In genomic region chr4:70704333-70705145, GRCh38 we compare ENCODE assay signal across 8 cellular contexts. TPM values are rescaled to one million over a fixed set of nuclear protein-coding genes. Genes with fewer than 3 reads are reported as not detected.
A peak's percentile ranks its signal among the peaks of the same experiment; 100 is the strongest.
DNase-seq lines count a peak whose midpoint lies in the region; ATAC-seq, FAIRE-seq and TF ChIP-seq lines count a peak whose summit lies in the region.

No MANE protein-coding gene starts in this region.

- POLR2A ChIA-PET in HepG2 (lab: Yijun Ruan, JAX): interaction anchor here (0.9 to 6.4 kb wide), 6 partner anchors 9 to 198 kb away, joined by 3 to 75 read pairs (median 4); partner anchors contain the start of genes MOB1B and UTP3

- H2AFZ ChIP-seq in HepG2 (ENCODE audit: low read length): peak overlapping the region; percentile 85

- no peaks in the 10 kb centered on the region for H3K9me3 ChIP-seq in HepG2 (ENCODE audit: low read length)

- intact Hi-C loops in HepG2 (cut with micrococcal nuclease; ENCODE audit: unreplicated experiment): loop anchor here (1.0 to 10.0 kb wide), 4 partner anchors 16 to 290 kb away; partner anchors contain the start of genes DCK, GRSF1 and UTP3

- TF ChIP-seq POLR2A in HepG2 (IDR thresholded peaks at IDR 0.05; ENCODE audit: insufficient read depth in 1 of 2, low read depth in 2 of 2, low read length in 2 of 2): peak; percentile 56 to 75; a peak in 3 of 4 replicates

- no peaks in the 10 kb centered on the region for H3K36me3 ChIP-seq in HepG2 (replicated peaks in 1 of 2; ENCODE audit: control insufficient read depth in 1 of 2, insufficient read depth in 2 of 2, low read length in 2 of 2)

- H3K27me3 ChIP-seq in HepG2 (ENCODE audit: control insufficient read depth in 1 of 2, insufficient read depth in 2 of 2, low read length in 2 of 2): no peaks in the 10 kb centered on the region; a peak in 1 of 5 replicates

- peak; percentile 12; the same call in 1 of the 2 replicates for TF ChIP-seq RAD21 in HepG2 (CRISPR knock-in tag; IDR thresholded peaks at IDR 0.05)

- H3K79me2 ChIP-seq in HepG2 (ENCODE audit: insufficient read depth, low read length): peaks cover 23% of the 10 kb centered on the region

- TF ChIP-seq EP300 in HepG2 (IDR thresholded peaks at IDR 0.05; ENCODE audit: low read depth in 2 of 2, low read length in 2 of 2): no peak
- no peak for TF ChIP-seq EP300 in HepG2 (CRISPR knock-in tag; IDR thresholded peaks at IDR 0.05; ENCODE audit: borderline replicate concordance)

- no TSS peak for BruUV-seq in HepG2 (replicated peaks; lab: Mats Ljungman, UMichigan)

- TF ChIP-seq CTCF in HepG2 (CRISPR knock-in tag; IDR thresholded peaks at IDR 0.05): peak; percentile 85

- 0% methylated on average over 14 of the region's 86 CpGs for WGBS in HepG2 (ENCODE audit: low lambda C conversion rate)

- no peak for FAIRE-seq in HepG2 (lab: Jason Lieb, UNC)

- H4K20me1 ChIP-seq in HepG2 (ENCODE audit: insufficient read depth, low read length): no peaks in the 10 kb centered on the region

- CTCF ChIA-PET in HepG2 (lab: Yijun Ruan, JAX; ENCODE audit: low intra/inter-chr PET ratio, low total read pairs): interaction anchor here (0.7 to 1.0 kb wide), 2 partner anchors 17 to 53 kb away, joined by 3 read pairs; no protein-coding TSS in a partner anchor

- in situ Hi-C loops in HepG2 (cut with HindIII; ENCODE audit: extremely low pct_ligation_motif_present, low pct_unique_long_range_greater_than_20kb): no loop called here

- peak overlapping the region; percentile 87 for H3K4me2 ChIP-seq in HepG2 (ENCODE audit: low read depth, low read length)

- DNase-seq in Ammon's horn (ENCODE audit: low spot score): peak; percentile 87
- DNase-seq in NCI-H446 treated with DMSO at 0.1 percent for 48 hours (lab: John Stamatoyannopoulos, UW): peak; percentile 62
- peak; percentile 48 for DNase-seq in activated CD4-positive, alpha-beta T cell treated with anti-CD3 and anti-CD28 coated beads, Interleukin-2, amount 50 U/mL, for 1 hour
- peak; percentile 88 for DNase-seq in dermis blood vessel endothelial cell
- peak; percentile 67 for DNase-seq in HepG2 (ENCODE audit: low spot score)
- peak; percentile 32 to 48 for DNase-seq in stimulated activated CD4-positive, alpha-beta T cell treated with anti-CD3 and anti-CD28 coated beads, Interleukin-4, amount 100 ng/mL, for 48 hours (ENCODE audit: low read depth in 2 of 2)

- H3K27ac ChIP-seq in HepG2 (ENCODE audit: extremely low read length, insufficient read depth, low read length): peak overlapping the region; percentile 91

- H3K4me1 ChIP-seq in HepG2 (ENCODE audit: insufficient read depth, low read length): peaks cover 42% of the 10 kb centered on the region

- H3K9ac ChIP-seq in HepG2 (ENCODE audit: insufficient read depth, low read depth, low read length): peak overlapping the region; percentile 84

- peak overlapping the region; percentile 72 to 88 (median 80) for H3K4me3 ChIP-seq in HepG2 (replicated peaks in 1 of 3; ENCODE audit: insufficient read depth in 1 of 3, low read depth in 2 of 3, low read length in 3 of 3)

- ATAC-seq in GM18909 (IDR thresholded peaks at IDR 0.05; ENCODE audit: poor library complexity, unreplicated experiment): peak; percentile 70
- peak; percentile 53 for ATAC-seq in HG03135 (IDR thresholded peaks at IDR 0.05; ENCODE audit: unreplicated experiment)
- ATAC-seq in HepG2: peak; percentile 85

TF ChIP-seq in HepG2, 621 proteins besides CTCF, POLR2A, EP300 and RAD21 (continues in another document):
- TF ChIP-seq FOSL1 (CRISPR knock-in tag; IDR thresholded peaks at IDR 0.05; ENCODE audit: borderline replicate concordance): no peak
- peak in 1 of 2 experiments; percentile 22; a peak in 1 of 4 replicates for TF ChIP-seq KLF16 (CRISPR knock-in tag; IDR thresholded peaks at IDR 0.05)
- TF ChIP-seq PHF21A (CRISPR knock-in tag; IDR thresholded peaks at IDR 0.05): no peak
- no peak for TF ChIP-seq SUZ12 (IDR thresholded peaks at IDR 0.05; ENCODE audit: low read depth, low read length)
- TF ChIP-seq THAP11 (CRISPR knock-in tag; IDR thresholded peaks at IDR 0.05): 0 out of 2 replicates have a peak, but pooled peaks have one; percentile 36
- TF ChIP-seq RBFOX2 (IDR thresholded peaks at IDR 0.05; ENCODE audit: low read depth, low read length): peak; percentile 29

RNA-seq across cellular contexts. Expression of gene UTP3, which starts 16.2 kb away (rescaled TPM):
- total RNA-seq in dermis blood vessel endothelial cell (20.8 and 27.1 TPM in 2 replicates), HepG2 (2016; rRNA removed; fragmentation: Illumina TruSeq; extraction: Trizol) (19.5 and 27.5 TPM in 2 replicates)
- total RNA-seq in HepG2 (2016; cell fraction: cytosol; rRNA removed; fragmentation: Illumina TruSeq; extraction: Trizol; ENCODE audit: low read depth): 2.4 and 3.1 TPM in 2 replicates
- total RNA-seq in HepG2 (2016; cell fraction: insoluble cytoplasmic fraction; rRNA removed; fragmentation: Illumina TruSeq; extraction: Trizol): 21.0 and 26.4 TPM in 2 replicates
- total RNA-seq in HepG2 (2016; cell fraction: membrane; rRNA removed; fragmentation: Illumina TruSeq; extraction: Trizol): 5.4 and 6.2 TPM in 2 replicates
- total RNA-seq in HepG2 (2016; cell fraction: nucleus; rRNA removed; fragmentation: Illumina TruSeq; extraction: Trizol): 14.5 and 15.6 TPM in 2 replicates
- 6.4 and 6.9 TPM in 2 replicates for polyA plus RNA-seq in HepG2 (2011; rRNA removed)
- polyA plus RNA-seq in HepG2 (2011; cell fraction: cytosol; rRNA removed): 6.7 and 8.2 TPM in 2 replicates
- polyA plus RNA-seq in HepG2 (2011; cell fraction: nucleus; rRNA removed): 4.0 and 5.3 TPM in 2 replicates
- polyA plus RNA-seq in HepG2 (2012): 15.6 and 19.2 TPM in 2 replicates
- 2.3 and 2.4 TPM in 2 replicates for polyA plus RNA-seq in HepG2 (2016; cell fraction: cytosol; fragmentation: Illumina TruSeq; extraction: Trizol; ENCODE audit: low read depth)
- polyA plus RNA-seq in HepG2 (2016; cell fraction: insoluble cytoplasmic fraction; fragmentation: Illumina TruSeq; extraction: Trizol; ENCODE audit: low read depth): 38.1 and 40.4 TPM in 2 replicates
- 4.2 and 4.7 TPM in 2 replicates for polyA plus RNA-seq in HepG2 (2016; cell fraction: membrane; fragmentation: Illumina TruSeq; extraction: Trizol; ENCODE audit: low read depth)
- 17.1 and 19.6 TPM in 2 replicates for polyA plus RNA-seq in HepG2 (2016; cell fraction: nucleus; fragmentation: Illumina TruSeq; extraction: Trizol; ENCODE audit: insufficient read depth, low read depth)
- 1.8 and 3.3 TPM in 2 replicates for polyA minus RNA-seq in HepG2 (2011; rRNA and poly(A)+ RNA removed; ENCODE audit: low replicate concordance)
- polyA minus RNA-seq in HepG2 (2011; cell fraction: cytosol; rRNA and poly(A)+ RNA removed): 3.5 and 3.7 TPM in 2 replicates
- polyA minus RNA-seq in HepG2 (2011; cell fraction: nucleus; rRNA and poly(A)+ RNA removed): 7.6 and 9.1 TPM in 2 replicates

RNA-seq across cellular contexts. Expression of gene RUFY3, which starts 17.2 kb away (rescaled TPM):
- total RNA-seq in dermis blood vessel endothelial cell: 50.7 and 58.9 TPM in 2 replicates
- total RNA-seq in HepG2 (2016; rRNA removed; fragmentation: Illumina TruSeq; extraction: Trizol): 21.3 and 25.3 TPM in 2 replicates
- 19.0 and 22.8 TPM in 2 replicates for total RNA-seq in HepG2 (2016; cell fraction: cytosol; rRNA removed; fragmentation: Illumina TruSeq; extraction: Trizol; ENCODE audit: low read depth)
- 17.5 and 24.4 TPM in 2 replicates for total RNA-seq in HepG2 (2016; cell fraction: insoluble cytoplasmic fraction; rRNA removed; fragmentation: Illumina TruSeq; extraction: Trizol)
- total RNA-seq in HepG2 (2016; cell fraction: membrane; rRNA removed; fragmentation: Illumina TruSeq; extraction: Trizol): 10.5 and 13.3 TPM in 2 replicates
- 37.3 and 46.8 TPM in 2 replicates for total RNA-seq in HepG2 (2016; cell fraction: nucleus; rRNA removed; fragmentation: Illumina TruSeq; extraction: Trizol)
- polyA plus RNA-seq in HepG2 (2011; rRNA removed): 17.9 and 19.9 TPM in 2 replicates
- 4.1 and 7.8 TPM in 2 replicates for polyA plus RNA-seq in HepG2 (2011; cell fraction: cytosol; rRNA removed)
- polyA plus RNA-seq in HepG2 (2011; cell fraction: nucleus; rRNA removed): 21.0 and 24.2 TPM in 2 replicates
- 13.1 and 13.2 TPM in 2 replicates for polyA plus RNA-seq in HepG2 (2012)
- polyA plus RNA-seq in HepG2 (2016; cell fraction: cytosol; fragmentation: Illumina TruSeq; extraction: Trizol; ENCODE audit: low read depth): 1.9 and 2.2 TPM in 2 replicates
- 13.1 and 13.9 TPM in 2 replicates for polyA plus RNA-seq in HepG2 (2016; cell fraction: insoluble cytoplasmic fraction; fragmentation: Illumina TruSeq; extraction: Trizol; ENCODE audit: low read depth)
- polyA plus RNA-seq in HepG2 (2016; cell fraction: membrane; fragmentation: Illumina TruSeq; extraction: Trizol; ENCODE audit: low read depth): 5.0 and 6.4 TPM in 2 replicates
- 48.1 and 50.4 TPM in 2 replicates for polyA plus RNA-seq in HepG2 (2016; cell fraction: nucleus; fragmentation: Illumina TruSeq; extraction: Trizol; ENCODE audit: insufficient read depth, low read depth)
- polyA minus RNA-seq in HepG2 (2011; rRNA and poly(A)+ RNA removed; ENCODE audit: low replicate concordance): 4.8 and 10.2 TPM in 2 replicates
- 9.5 and 10.0 TPM in 2 replicates for polyA minus RNA-seq in HepG2 (2011; cell fraction: cytosol; rRNA and poly(A)+ RNA removed)
- 53.9 and 54.2 TPM in 2 replicates for polyA minus RNA-seq in HepG2 (2011; cell fraction: nucleus; rRNA and poly(A)+ RNA removed)

RNA-seq across cellular contexts. Expression of gene JCHAIN, which starts 38.2 kb away (rescaled TPM):
- total RNA-seq in dermis blood vessel endothelial cell (not detected in 2 replicates), HepG2 (2016; rRNA removed; fragmentation: Illumina TruSeq; extraction: Trizol) (not detected in 2 replicates)
- not detected in 2 replicates for total RNA-seq in HepG2 (2016; cell fraction: cytosol; rRNA removed; fragmentation: Illumina TruSeq; extraction: Trizol; ENCODE audit: low read depth)
- total RNA-seq in HepG2 (2016; cell fraction: insoluble cytoplasmic fraction; rRNA removed; fragmentation: Illumina TruSeq; extraction: Trizol): not detected in 2 replicates
- total RNA-seq in HepG2 (2016; cell fraction: membrane; rRNA removed; fragmentation: Illumina TruSeq; extraction: Trizol): not detected in 2 replicates
- total RNA-seq in HepG2 (2016; cell fraction: nucleus; rRNA removed; fragmentation: Illumina TruSeq; extraction: Trizol): not detected in 2 replicates
- not detected in 2 replicates for polyA plus RNA-seq in HepG2 (2011; rRNA removed)
- polyA plus RNA-seq in HepG2 (2011; cell fraction: cytosol; rRNA removed): 0.13 TPM in 1 of 2 replicates, not detected in the other
- polyA plus RNA-seq in HepG2 (2011; cell fraction: nucleus; rRNA removed): not detected in 2 replicates
- polyA plus RNA-seq in HepG2 (2012): not detected in 2 replicates
- polyA plus RNA-seq in HepG2 (2016; cell fraction: cytosol; fragmentation: Illumina TruSeq; extraction: Trizol; ENCODE audit: low read depth): not detected in 2 replicates
- not detected in 2 replicates for polyA plus RNA-seq in HepG2 (2016; cell fraction: insoluble cytoplasmic fraction; fragmentation: Illumina TruSeq; extraction: Trizol; ENCODE audit: low read depth)
- polyA plus RNA-seq in HepG2 (2016; cell fraction: membrane; fragmentation: Illumina TruSeq; extraction: Trizol; ENCODE audit: low read depth): not detected in 2 replicates
- not detected in 2 replicates for polyA plus RNA-seq in HepG2 (2016; cell fraction: nucleus; fragmentation: Illumina TruSeq; extraction: Trizol; ENCODE audit: insufficient read depth, low read depth)
- 0.44 TPM in 1 of 2 replicates, not detected in the other for polyA minus RNA-seq in HepG2 (2011; rRNA and poly(A)+ RNA removed; ENCODE audit: low replicate concordance)
- polyA minus RNA-seq in HepG2 (2011; cell fraction: cytosol; rRNA and poly(A)+ RNA removed): not detected in 2 replicates
- not detected in 2 replicates for polyA minus RNA-seq in HepG2 (2011; cell fraction: nucleus; rRNA and poly(A)+ RNA removed)

Comparison
In these comparisons a context has a peak if more than half of its experiments do, and no peak if none do; other contexts are left out.
1. Peak in every context shown above with its lines: DNase-seq, ATAC-seq, H3K4me3 ChIP-seq and H3K27ac ChIP-seq.